Comparison of ENCODE assay signal across 1 cellular context in genomic region chr19:54967611-54968010, GRCh38.
A peak's percentile ranks its signal among the peaks of the same experiment; 100 is the strongest.
TF ChIP-seq lines count a peak whose summit lies in the region.

No MANE protein-coding gene starts in this region.

TF ChIP-seq in GM12878, 131 proteins besides CTCF, POLR2A, EP300 and RAD21:
- TF ChIP-seq POU2F2 (IDR thresholded peaks at IDR 0.05; ENCODE audit: borderline replicate concordance, low read depth, low read length): 0 out of 3 replicates have a peak, but pooled peaks have one; percentile 40
- TF ChIP-seq TCF12 (IDR thresholded peaks at IDR 0.05; ENCODE audit: low read depth, low read length): no peak
